ENCODE assay signal across 17 cellular contexts in genomic region chr4:10656988-10657387, GRCh38. TPM values are rescaled to one million over a fixed set of nuclear protein-coding genes. Genes with fewer than 3 reads are reported as not detected.
DNase-seq lines count a peak whose midpoint lies in the region; ATAC-seq, FAIRE-seq and TF ChIP-seq lines count a peak whose summit lies in the region.
"Had no signal": no experiment of that assay in that cellular context is flagged by ENCODE, and none has a peak within 500 bp of the region (broad histone marks: within the 10 kb centered on the region; RNA-seq: fewer than 3 reads in every experiment).

No MANE protein-coding gene starts in this region.

- no peaks in the 10 kb centered on the region for H4K20me1 ChIP-seq in fibroblast of lung (ENCODE audit: control insufficient read depth, extremely low read depth, insufficient read depth, low read length)

- H3K27ac ChIP-seq in fibroblast of lung (ENCODE audit: insufficient read depth, low read length) = no peak overlapping the region
- H3K27ac ChIP-seq in caudate nucleus (ENCODE audit: low read depth, low read length) = no peak overlapping the region
- H3K27ac ChIP-seq: left ventricle myocardium inferior, uterus had no signal

- H3K9me3 Mint-ChIP-seq in activated CD4-positive, alpha-beta T cell treated with anti-CD3 and anti-CD28 coated beads, Interleukin-2, amount 10 ng/mL, durations not matched to agents 7 days and 5 days = peaks cover 4% of the 10 kb centered on the region
- H3K9me3 Mint-ChIP-seq: dendritic cell treated with granulocyte-macrophage colony-stimulating factor and Interleukin-4, amounts not matched to agents 40 ng/mL and 50 ng/mL, for 4 days had no signal

- H3K79me2 ChIP-seq in fibroblast of lung (ENCODE audit: control insufficient read depth, insufficient read depth, low read length) = no peaks in the 10 kb centered on the region

- H3K27me3 ChIP-seq in fibroblast of lung (ENCODE audit: control insufficient read depth, insufficient read depth, low read length) = no peaks in the 10 kb centered on the region
- H3K27me3 ChIP-seq: uterus had no signal

- no peak for DNase-seq in activated CD4-positive, alpha-beta T cell treated with anti-CD3 and anti-CD28 coated beads, Interleukin-2, amount 10 ng/mL, durations not matched to agents 7 days and 5 days
- no peak for DNase-seq in activated CD4-positive, alpha-beta T cell treated with anti-CD3 and anti-CD28 coated beads, Interleukin-2, amount 50 U/mL, for 4 hours
- DNase-seq in RCC 7860 (ENCODE audit: low spot score) (peak; percentile 46), fibroblast of lung (ENCODE audit: low read depth in 2 of 2) (peak; percentile 34 to 75), retinal pigment epithelial cell (ENCODE audit: low read depth) (peak; percentile 41), caudate nucleus (lab: John Stamatoyannopoulos, UW) (no peak)
- DNase-seq: ACHN; activated CD4-positive, alpha-beta T cell treated with anti-CD3 and anti-CD28 coated beads, Interleukin-2, amount 50 U/mL, for 1 hour; DMS153; left ventricle myocardium inferior; stimulated activated CD4-positive, alpha-beta T cell treated with anti-CD3 and anti-CD28 coated beads, Interleukin-12 subunit alpha, Interleukin-12 subunit beta, amount 100 ng/mL, for 4 hours; uterus had no signal

- CTCF ChIA-PET in activated CD4-positive, alpha-beta T cell treated with anti-CD3 and anti-CD28 coated beads, Interleukin-2, amount 10 ng/mL, durations not matched to agents 7 days and 5 days (lab: Charles Lee) = no interaction called here

- no peaks in the 10 kb centered on the region for H3K36me3 Mint-ChIP-seq in activated CD4-positive, alpha-beta T cell treated with anti-CD3 and anti-CD28 coated beads, Interleukin-2, amount 10 ng/mL, durations not matched to agents 7 days and 5 days (ENCODE audit: low read depth)

- H3K4me1 Mint-ChIP-seq in activated CD4-positive, alpha-beta T cell treated with anti-CD3 and anti-CD28 coated beads, Interleukin-2, amount 10 ng/mL, durations not matched to agents 7 days and 5 days = peaks cover 29% of the 10 kb centered on the region

- peaks cover 4% of the 10 kb centered on the region for H3K4me1 ChIP-seq in fibroblast of lung (ENCODE audit: control insufficient read depth, extremely low read depth, insufficient read depth, low read length)
- H3K4me1 ChIP-seq: left ventricle myocardium inferior, uterus had no signal

- H3K36me3 ChIP-seq in fibroblast of lung (ENCODE audit: control insufficient read depth, insufficient read depth, low read length) = no peaks in the 10 kb centered on the region
- H3K36me3 ChIP-seq: left ventricle myocardium inferior, uterus had no signal

- no peak overlapping the region for H2AFZ ChIP-seq in fibroblast of lung (ENCODE audit: low read length)

- TF ChIP-seq CTCF in fibroblast of lung (conservative IDR thresholded peaks at IDR 0.05 in 1 of 2, IDR thresholded peaks at IDR 0.05 in 1 of 2; ENCODE audit: low read depth in 1 of 2, low read length in 2 of 2) (no peak), retinal pigment epithelial cell (conservative IDR thresholded peaks at IDR 0.05; ENCODE audit: low read depth, low read length) (no peak)

- no peaks in the 10 kb centered on the region for H3K9me3 ChIP-seq in fibroblast of lung (ENCODE audit: control insufficient read depth, insufficient read depth, low read depth, low read length)
- H3K9me3 ChIP-seq: left ventricle myocardium inferior, uterus had no signal

- H3K4me3 Mint-ChIP-seq in activated CD4-positive, alpha-beta T cell treated with anti-CD3 and anti-CD28 coated beads, Interleukin-2, amount 10 ng/mL, durations not matched to agents 7 days and 5 days = no peak overlapping the region
- H3K4me3 Mint-ChIP-seq: dendritic cell treated with granulocyte-macrophage colony-stimulating factor and Interleukin-4, amounts not matched to agents 40 ng/mL and 50 ng/mL, for 4 days had no signal

- H3K4me2 ChIP-seq in fibroblast of lung (ENCODE audit: extremely low read depth, insufficient read depth, low read length) = peak overlapping the region; percentile 42

- no peak overlapping the region for H3K9ac ChIP-seq in fibroblast of lung (ENCODE audit: insufficient read depth, low read length)

- H3K27me3 Mint-ChIP-seq in activated CD4-positive, alpha-beta T cell treated with anti-CD3 and anti-CD28 coated beads, Interleukin-2, amount 10 ng/mL, durations not matched to agents 7 days and 5 days = peaks cover 2% of the 10 kb centered on the region
- H3K27me3 Mint-ChIP-seq: dendritic cell treated with granulocyte-macrophage colony-stimulating factor and Interleukin-4, amounts not matched to agents 40 ng/mL and 50 ng/mL, for 4 days had no signal

- POLR2A ChIA-PET in activated CD4-positive, alpha-beta T cell treated with anti-CD3 and anti-CD28 coated beads, Interleukin-2, amount 10 ng/mL, durations not matched to agents 7 days and 5 days (lab: Charles Lee) = no interaction called here

- FAIRE-seq in RCC 7860 (lab: Jason Lieb, UNC) = peak; percentile 85
- FAIRE-seq: frontal cortex, HepG2 had no signal

- peak overlapping the region; percentile 75 for H3K27ac Mint-ChIP-seq in activated CD4-positive, alpha-beta T cell treated with anti-CD3 and anti-CD28 coated beads, Interleukin-2, amount 10 ng/mL, durations not matched to agents 7 days and 5 days
- H3K27ac Mint-ChIP-seq: dendritic cell treated with granulocyte-macrophage colony-stimulating factor and Interleukin-4, amounts not matched to agents 40 ng/mL and 50 ng/mL, for 4 days had no signal

- ATAC-seq in GM18909 (IDR thresholded peaks at IDR 0.05; ENCODE audit: poor library complexity, unreplicated experiment) (no peak), HG02981 (IDR thresholded peaks at IDR 0.05; ENCODE audit: unreplicated experiment) (no peak)
- ATAC-seq: HepG2 had no signal

- no peak overlapping the region for H3K4me3 ChIP-seq in fibroblast of lung (replicated peaks in 1 of 4; ENCODE audit: control extremely low read depth in 1 of 4, insufficient read depth in 1 of 4, low read depth in 3 of 4, low read length in 4 of 4)
- H3K4me3 ChIP-seq in retinal pigment epithelial cell (ENCODE audit: low read length) = no peak overlapping the region
- H3K4me3 ChIP-seq: left ventricle myocardium inferior, uterus had no signal

RNA-seq across cellular contexts. Expression of gene CLNK, which starts 27.6 kb away (rescaled TPM):
- total RNA-seq in activated CD4-positive, alpha-beta T cell treated with anti-CD3 and anti-CD28 coated beads, Interleukin-2, amount 10 ng/mL, durations not matched to agents 7 days and 5 days = not detected
- total RNA-seq in fibroblast of lung = not detected in 2 replicates
- polyA plus RNA-seq in fibroblast of lung = not detected in 2 replicates
- polyA plus RNA-seq in fibroblast of lung (2012) = not detected in 2 replicates
- not detected in 2 replicates for polyA minus RNA-seq in fibroblast of lung (ENCODE audit: low replicate concordance)
- total RNA-seq: frontal cortex, HepG2, left ventricle myocardium inferior, uterus had no signal
- polyA plus RNA-seq: HepG2 had no signal

Comparison
In these comparisons a context has a peak if more than half of its experiments do, and no peak if none do; other contexts are left out.
1. DNase-seq: peak in RCC 7860 (single experiment), fibroblast of lung (2 of 2) and retinal pigment epithelial cell (single experiment); none in activated CD4-positive, alpha-beta T cell treated with anti-CD3 and anti-CD28 coated beads, Interleukin-2, amount 10 ng/mL, durations not matched to agents 7 days and 5 days (single experiment), activated CD4-positive, alpha-beta T cell treated with anti-CD3 and anti-CD28 coated beads, Interleukin-2, amount 50 U/mL, for 4 hours (0 of 2) and caudate nucleus (0 of 61).